19 cellular contexts compared by ENCODE assay signal in genomic region chr16:1779234-1779701, GRCh38. TPM values are rescaled to one million over a fixed set of nuclear protein-coding genes. Genes with fewer than 3 reads are reported as not detected.
DNase-seq lines count a peak whose midpoint lies in the region; ATAC-seq and TF ChIP-seq lines count a peak whose summit lies in the region.
"Had no signal": no experiment of that assay in that cellular context is flagged by ENCODE, and none has a peak within 500 bp of the region (broad histone marks: within the 10 kb centered on the region; RNA-seq: fewer than 3 reads in every experiment).

No MANE protein-coding gene starts in this region.

- H3K4me3 ChIP-seq in NT2/D1 (ENCODE audit: insufficient read length, low read depth) = no peak overlapping the region
- H3K4me3 ChIP-seq: thoracic aorta had no signal

- H3K36me3 Mint-ChIP-seq in activated naive CD4-positive, alpha-beta T cell treated with anti-CD3 and anti-CD28 coated beads, Interleukin-2, amount 50 U/mL, for 72 hours = peaks cover 6% of the 10 kb centered on the region in 2 donors
- no peaks in the 10 kb centered on the region for H3K36me3 Mint-ChIP-seq in endothelial cell (ENCODE audit: low read depth, unreplicated experiment)
- peaks cover 6% of the 10 kb centered on the region for H3K36me3 Mint-ChIP-seq in stimulated activated memory B cell treated with anti-CD40 and anti-IgM and Interleukin-4, amounts not matched to agents 10 μg/mL and 1 μg/mL and 100 μg/mL, for 72 hours
- H3K36me3 Mint-ChIP-seq: IgD-negative memory B cell had no signal

- peaks cover 13% of the 10 kb centered on the region for H3K4me1 Mint-ChIP-seq in endothelial cell (ENCODE audit: unreplicated experiment)
- peaks cover 23% of the 10 kb centered on the region for H3K4me1 Mint-ChIP-seq in stimulated activated memory B cell treated with anti-CD40 and anti-IgM and Interleukin-4, amounts not matched to agents 10 μg/mL and 1 μg/mL and 100 μg/mL, for 72 hours

- H3K36me3 ChIP-seq in NT2/D1 (ENCODE audit: insufficient read depth, insufficient read length, low read length) = peaks cover 72% of the 10 kb centered on the region

- peak overlapping the region; percentile 49 to 73 for H3K27ac Mint-ChIP-seq in activated naive CD4-positive, alpha-beta T cell treated with anti-CD3 and anti-CD28 coated beads, Interleukin-2, amount 50 U/mL, for 72 hours
- peak overlapping the region; percentile 78 for H3K27ac Mint-ChIP-seq in endothelial cell (ENCODE audit: unreplicated experiment)
- peak overlapping the region; percentile 54 for H3K27ac Mint-ChIP-seq in stimulated activated memory B cell treated with anti-CD40 and anti-IgM and Interleukin-4, amounts not matched to agents 10 μg/mL and 1 μg/mL and 100 μg/mL, for 72 hours

- DNase-seq in activated naive CD4-positive, alpha-beta T cell treated with anti-CD3 and anti-CD28 coated beads, Interleukin-2, amount 50 U/mL, for 72 hours (ENCODE audit: low spot score in 2 of 2) = no peak
- no peak for DNase-seq in activated naive CD4-positive, alpha-beta T cell treated with Interleukin-2 at 50 U/mL for 16 hours
- DNase-seq in NT2/D1 (ENCODE audit: low read depth, low spot score) (no peak), endothelial cell (ENCODE audit: low spot score) (no peak), NCI-H1092 treated with DMSO at 0.1 percent for 48 hours (lab: John Stamatoyannopoulos, UW) (no peak), germinal center (ENCODE audit: low spot score) (no peak)
- DNase-seq: activated CD4-positive, CD25-positive, alpha-beta regulatory T cell; activated effector memory CD4-positive, alpha-beta T cell treated with Interleukin-2 at 50 U/mL for 16 hours; H7; hippocampal formation; mesendoderm; NCI-H2029; stimulated activated CD4-positive, alpha-beta T cell treated with anti-CD3 and anti-CD28 coated beads, Interleukin-12 subunit alpha, Interleukin-12 subunit beta, amount 100 ng/mL, for 4 hours; T-helper 2 cell had no signal

- no peaks in the 10 kb centered on the region for H3K9me3 ChIP-seq in NT2/D1 (ENCODE audit: insufficient read depth, low read length)
- H3K9me3 ChIP-seq: thoracic aorta had no signal

- peak overlapping the region; percentile 16 for H3K9ac ChIP-seq in NT2/D1 (ENCODE audit: insufficient read length, low read depth)

- H3K4me1 ChIP-seq in NT2/D1 (ENCODE audit: insufficient read depth, insufficient read length) = peaks cover 24% of the 10 kb centered on the region

- TF ChIP-seq CTCF in endothelial cell (IDR thresholded peaks at IDR 0.05; ENCODE audit: unreplicated experiment) = no peak

- peaks cover 6% of the 10 kb centered on the region for H3K27me3 Mint-ChIP-seq in endothelial cell (ENCODE audit: unreplicated experiment)
- no peaks in the 10 kb centered on the region for H3K27me3 Mint-ChIP-seq in stimulated activated memory B cell treated with anti-CD40 and anti-IgM and Interleukin-4, amounts not matched to agents 10 μg/mL and 1 μg/mL and 100 μg/mL, for 72 hours
- H3K27me3 Mint-ChIP-seq: IgD-negative memory B cell had no signal

- H3K27me3 ChIP-seq in NT2/D1 (ENCODE audit: insufficient read depth, insufficient read length) = no peaks in the 10 kb centered on the region

- H3K9me3 Mint-ChIP-seq in activated naive CD4-positive, alpha-beta T cell treated with anti-CD3 and anti-CD28 coated beads, Interleukin-2, amount 50 U/mL, for 72 hours = no peaks in the 10 kb centered on the region
- no peaks in the 10 kb centered on the region for H3K9me3 Mint-ChIP-seq in endothelial cell (ENCODE audit: unreplicated experiment)
- H3K9me3 Mint-ChIP-seq in stimulated activated memory B cell treated with anti-CD40 and anti-IgM and Interleukin-4, amounts not matched to agents 10 μg/mL and 1 μg/mL and 100 μg/mL, for 72 hours = no peaks in the 10 kb centered on the region
- H3K9me3 Mint-ChIP-seq: CD8-positive, alpha-beta memory T cell; IgD-negative memory B cell had no signal

- no peak for ATAC-seq in activated naive CD4-positive, alpha-beta T cell treated with anti-CD3 and anti-CD28 coated beads, Interleukin-2, amount 50 U/mL, for 72 hours
- no peak for ATAC-seq in stimulated activated memory B cell treated with anti-CD40 and anti-IgM and Interleukin-4, amounts not matched to agents 10 μg/mL and 1 μg/mL and 100 μg/mL, for 72 hours
- no peak for ATAC-seq in GM21423 (IDR thresholded peaks at IDR 0.05; ENCODE audit: unreplicated experiment)

- no peak overlapping the region for H3K4me3 Mint-ChIP-seq in endothelial cell (ENCODE audit: unreplicated experiment)
- peak overlapping the region; percentile 24 for H3K4me3 Mint-ChIP-seq in stimulated activated memory B cell treated with anti-CD40 and anti-IgM and Interleukin-4, amounts not matched to agents 10 μg/mL and 1 μg/mL and 100 μg/mL, for 72 hours

RNA-seq across cellular contexts. Expression of gene SPSB3, which starts 3.1 kb away (rescaled TPM):
- total RNA-seq in activated naive CD4-positive, alpha-beta T cell treated with anti-CD3 and anti-CD28 coated beads, Interleukin-2, amount 50 U/mL, for 72 hours = 10 to 100 TPM; 19.1 to 29.2 TPM
- 52.9 TPM for total RNA-seq in endothelial cell (ENCODE audit: unreplicated experiment)

RNA-seq across cellular contexts. Expression of gene NUBP2, which starts 3.5 kb away (rescaled TPM):
- 10 to 100 TPM; 41.0 to 48.3 TPM for total RNA-seq in activated naive CD4-positive, alpha-beta T cell treated with anti-CD3 and anti-CD28 coated beads, Interleukin-2, amount 50 U/mL, for 72 hours
- 49.8 TPM for total RNA-seq in endothelial cell (ENCODE audit: unreplicated experiment)

RNA-seq across cellular contexts. Expression of gene MRPS34, which starts 6.3 kb away (rescaled TPM):
- 100 to 1,000 TPM; 106 to 180 TPM for total RNA-seq in activated naive CD4-positive, alpha-beta T cell treated with anti-CD3 and anti-CD28 coated beads, Interleukin-2, amount 50 U/mL, for 72 hours
- 62.7 TPM for total RNA-seq in endothelial cell (ENCODE audit: unreplicated experiment)

RNA-seq across cellular contexts. Expression of gene EME2, which starts 6.7 kb away (rescaled TPM):
- 10 to 100 TPM; 21.9 to 24.0 TPM for total RNA-seq in activated naive CD4-positive, alpha-beta T cell treated with anti-CD3 and anti-CD28 coated beads, Interleukin-2, amount 50 U/mL, for 72 hours
- 25.4 TPM for total RNA-seq in endothelial cell (ENCODE audit: unreplicated experiment)

RNA-seq across cellular contexts. Expression of gene NME3, which starts 7.9 kb away (rescaled TPM):
- total RNA-seq in activated naive CD4-positive, alpha-beta T cell treated with anti-CD3 and anti-CD28 coated beads, Interleukin-2, amount 50 U/mL, for 72 hours = 10 to 100 TPM; 30.9 to 55.6 TPM
- total RNA-seq in endothelial cell (ENCODE audit: unreplicated experiment) = 33.3 TPM
